Comparison of ENCODE assay signal across 8 cellular contexts in genomic region chr14:101761032-101761880, GRCh38. TPM values are rescaled to one million over a fixed set of nuclear protein-coding genes. Genes with fewer than 3 reads are reported as not detected.
DNase-seq lines count a peak whose midpoint lies in the region; ATAC-seq and TF ChIP-seq lines count a peak whose summit lies in the region.

PPP2R5C (plus strand) TSS chr14:101761709; CDS start chr14:101761894, 185 bp downstream.

- peak; percentile 46 for DNase-seq in GM12864 (ENCODE audit: low read depth)
- DNase-seq in NCI-H1105 treated with DMSO at 0.1 percent for 48 hours (lab: John Stamatoyannopoulos, UW) = peak; percentile 80
- DNase-seq in T-helper 1 cell = peak; percentile 85 to 89 (median 88)
- peak; percentile 97 for DNase-seq in cardiac septum (ENCODE audit: low spot score)
- DNase-seq in posterior cingulate gyrus = peak; percentile 82 to 98 (median 90)
- peak; percentile 94 for DNase-seq in transverse colon

- peaks cover 13 to 38% (median 24%) of the 10 kb centered on the region in 4 donors for H3K4me1 ChIP-seq in transverse colon

- H3K27ac ChIP-seq in adipose tissue (ENCODE audit: low read depth, low read length) (no peak within 1 kb of the TSS), transverse colon (peak within 1 kb of the TSS; percentile 88 to 100 (median 98))

- H3K9me3 ChIP-seq in transverse colon = no peaks in the 10 kb centered on the region

- TF ChIP-seq EP300 in transverse colon (IDR thresholded peaks at IDR 0.05; ENCODE audit: low read depth) = no peak

- H3K4me3 ChIP-seq in GM12864 (ENCODE audit: low read depth, low read length) (peak within 1 kb of the TSS; percentile 73), transverse colon (peak within 1 kb of the TSS; percentile 87 to 99 (median 90))

- H3K36me3 ChIP-seq in transverse colon = no peaks in the 10 kb centered on the region

- peak; percentile 60 for ATAC-seq in HG02642 (IDR thresholded peaks at IDR 0.05; ENCODE audit: poor library complexity, unreplicated experiment)

- TF ChIP-seq POLR2A in transverse colon (IDR thresholded peaks at IDR 0.05) = peak; percentile 92

- intact Hi-C loops in cardiac septum (cut with DNase I) (loop anchor here (5.0 kb wide), 2 partner anchors 54 to 201 kb away; partner anchors contain the start of gene DYNC1H1), posterior cingulate gyrus (cut with DNase I) (loop anchor here (5.0 kb wide), 3 partner anchors 54 to 201 kb away; partner anchors contain the start of gene DYNC1H1), transverse colon (cut with DNase I; ENCODE audit: low total_unique reads) (no loop called here)

- 0 to 2% (median 1%) methylated on average over 39 to 79 of the region's 110 CpGs for WGBS in adipose tissue, 3 donors
- 1% methylated on average over 70 of the region's 110 CpGs; no CpG with 5 or more reads in 1 of the 2 donors for WGBS in transverse colon (ENCODE audit: low coverage in 1 of 2), 2 donors

- in situ Hi-C loops in transverse colon (cut with MboI; ENCODE audit: low pct_ligation_motif_present in 1 of 4, low pct_unique_long_range_greater_than_20kb in 1 of 4, low sequenced_read_pairs in 3 of 4) = loop anchor here in 1 of 4 donors (25.0 kb wide), 1 partner anchor 176 kb away; no protein-coding TSS in a partner anchor

- no peaks in the 10 kb centered on the region for H3K27me3 ChIP-seq in transverse colon

- TF ChIP-seq CTCF in GM12864 (IDR thresholded peaks at IDR 0.05; ENCODE audit: low read depth, low read length, missing control alignments) = no peak
- peak in 2 of 5 experiments; percentile 7 to 24 for TF ChIP-seq CTCF in transverse colon (IDR thresholded peaks at IDR 0.05)

RNA-seq across cellular contexts. Expression of gene PPP2R5C, which starts in this region (rescaled TPM):
- polyA plus RNA-seq in adipose tissue = 10 to 100 TPM; 30.6 to 84.0 (median 46.8) TPM
- total RNA-seq in cardiac septum = 202 TPM
- total RNA-seq in transverse colon = 100 to 1,000 TPM in 2 of 4 donors, 10 to 100 TPM in 2; 66.2 to 211 (median 116) TPM

Comparison
In these comparisons a context has a peak if more than half of its experiments do, and no peak if none do; other contexts are left out.
1. DNase-seq: peak in every context shown above with its lines; median percentile 97 in cardiac septum; 94 in transverse colon; 90 in posterior cingulate gyrus; 88 in T-helper 1 cell; 80 in NCI-H1105 treated with DMSO at 0.1 percent for 48 hours; 46 in GM12864.